8 cellular contexts compared by ENCODE assay signal in genomic region chr5:109468737-109469420, GRCh38.
DNase-seq lines count a peak whose midpoint lies in the region; ATAC-seq and FAIRE-seq lines count a peak whose summit lies in the region.

No MANE protein-coding gene starts in this region.

- DNase-seq in C1 segment of cervical spinal cord (lab: John Stamatoyannopoulos, UW) (peak in 12 of 14 donors; percentile 7 to 84 (median 63)), GM19239 (ENCODE audit: insufficient read length, low spot score) (peak; percentile 19), NCI-H345 (lab: John Stamatoyannopoulos, UW) (peak; percentile 95), kidney glomerular epithelial cell (lab: John Stamatoyannopoulos, UW) (peak; percentile 82)
- peak; percentile 41 for DNase-seq in activated CD4-positive, CD25-positive, alpha-beta regulatory T cell treated with anti-CD3 and anti-CD28 coated beads, Interleukin-2, amount 50 U/mL, for 16 hours (ENCODE audit: low read depth, low spot score)
- peak; percentile 60 to 64 for DNase-seq in central memory CD8-positive, alpha-beta T cell (ENCODE audit: low spot score in 2 of 2)
- DNase-seq in stimulated activated CD4-positive, alpha-beta T cell treated with anti-CD3 and anti-CD28 coated beads, Interleukin-2, amount 100 ng/mL, for 24 hours = peak; percentile 71 to 79

- no peaks in the 10 kb centered on the region for H3K9me3 Mint-ChIP-seq in central memory CD8-positive, alpha-beta T cell

- no peaks in the 10 kb centered on the region for H3K36me3 Mint-ChIP-seq in central memory CD8-positive, alpha-beta T cell (ENCODE audit: insufficient read depth)

- peak; percentile 99 for FAIRE-seq in GM19239 (lab: Jason Lieb, UNC)

- H3K27ac Mint-ChIP-seq in central memory CD8-positive, alpha-beta T cell (ENCODE audit: low read depth) = no peak overlapping the region

- H3K4me1 Mint-ChIP-seq in central memory CD8-positive, alpha-beta T cell = peaks cover 13% of the 10 kb centered on the region

- no peak overlapping the region for H3K4me3 Mint-ChIP-seq in central memory CD8-positive, alpha-beta T cell

- peaks cover 19% of the 10 kb centered on the region for H3K27me3 Mint-ChIP-seq in central memory CD8-positive, alpha-beta T cell

- peak; percentile 95 for ATAC-seq in HG03342 (IDR thresholded peaks at IDR 0.05; ENCODE audit: unreplicated experiment)
- ATAC-seq in central memory CD8-positive, alpha-beta T cell (replicated peaks; ENCODE audit: extremely low read depth, poor library complexity, severe bottlenecking) = peak; percentile 60

Comparison
In these comparisons a context has a peak if more than half of its experiments do, and no peak if none do; other contexts are left out.
1. Peak in every context shown above with its lines: DNase-seq and ATAC-seq.
2. DNase-seq: peak in every context shown above with its lines; median percentile 95 in NCI-H345; 82 in kidney glomerular epithelial cell; 75 in stimulated activated CD4-positive, alpha-beta T cell treated with anti-CD3 and anti-CD28 coated beads, Interleukin-2, amount 100 ng/mL, for 24 hours; 63 in C1 segment of cervical spinal cord; 62 in central memory CD8-positive, alpha-beta T cell; 41 in activated CD4-positive, CD25-positive, alpha-beta regulatory T cell treated with anti-CD3 and anti-CD28 coated beads, Interleukin-2, amount 50 U/mL, for 16 hours; 19 in GM19239.